Comparison of ENCODE assay signal across 8 cellular contexts in genomic region chr1:218344814-218345672, GRCh38. TPM values are rescaled to one million over a fixed set of nuclear protein-coding genes. Genes with fewer than 3 reads are reported as not detected.
DNase-seq lines count a peak whose midpoint lies in the region; ATAC-seq lines count a peak whose summit lies in the region.

TGFB2 (plus strand) TSS chr1:218345336; CDS start chr1:218346702, 1,366 bp downstream.

- peak; percentile 46 for ATAC-seq in HG02623 (IDR thresholded peaks at IDR 0.05; ENCODE audit: unreplicated experiment)

- H3K9me3 ChIP-seq in neuronal stem cell (replicated peaks in 1 of 2; ENCODE audit: control insufficient read depth in 2 of 2, insufficient read depth in 1 of 2, low read depth in 1 of 2, low read length in 2 of 2), result no peaks in the 10 kb centered on the region

- peaks cover 17% of the 10 kb centered on the region for H3K4me1 Mint-ChIP-seq in activated naive CD4-positive, alpha-beta T cell treated with anti-CD3 and anti-CD28 coated beads, Interleukin-2, amount 10 ng/mL, durations not matched to agents 7 days and 5 days

- H3K27me3 Mint-ChIP-seq in activated naive CD4-positive, alpha-beta T cell treated with anti-CD3 and anti-CD28 coated beads, Interleukin-2, amount 10 ng/mL, durations not matched to agents 7 days and 5 days, result peaks cover 8% of the 10 kb centered on the region

- peak within 1 kb of the TSS; percentile 87 for H3K4me2 ChIP-seq in neuronal stem cell (ENCODE audit: insufficient read depth, low read length, poor library complexity, severe bottlenecking)

- no peak within 1 kb of the TSS for H3K27ac ChIP-seq in neuronal stem cell (replicated peaks; ENCODE audit: low read length)

- peak within 1 kb of the TSS; percentile 76 for H2BK120ac ChIP-seq in neuronal stem cell (ENCODE audit: low read depth, low read length)

- H3K27me3 ChIP-seq in neuronal stem cell (ENCODE audit: control insufficient read depth in 3 of 3, insufficient read depth in 3 of 3, low read depth in 1 of 3, low read length in 3 of 3), result peaks cover 0 to 4% (median 0%) of the 10 kb centered on the region in 3 experiments

- WGBS in neuronal stem cell (ENCODE audit: extremely low coverage in 2 of 2, insufficient read length in 2 of 2, insufficient replicate concordance in 1 of 2), 2 donors, result no CpG with 5 or more reads among the region's 22 CpGs

- peak within 1 kb of the TSS; percentile 39 for H3K14ac ChIP-seq in neuronal stem cell (ENCODE audit: low read length)

- peak; percentile 14 to 29 for DNase-seq in stimulated activated CD4-positive, alpha-beta T cell treated with anti-CD3 and anti-CD28 coated beads, Interleukin-2, amount 100 ng/mL, for 24 hours
- DNase-seq in stimulated activated CD4-positive, alpha-beta T cell treated with anti-CD3 and anti-CD28 coated beads, Interleukin-1b, Interleukin-23, amount 100 ng/mL, for 48 hours, result no peak
- DNase-seq in NCI-H1092 treated with DMSO at 0.1 percent for 48 hours (lab: John Stamatoyannopoulos, UW), result peak; percentile 78
- DNase-seq in activated naive CD4-positive, alpha-beta T cell treated with anti-CD3 and anti-CD28 coated beads, Interleukin-2, amount 10 ng/mL, durations not matched to agents 7 days and 5 days, result peak; percentile 29
- peak; percentile 90 for DNase-seq in glomerular visceral epithelial cell (ENCODE audit: extremely low spot score)
- DNase-seq in neuronal stem cell (ENCODE audit: low spot score), result no peak
- DNase-seq in NCI-H1048 (lab: John Stamatoyannopoulos, UW), result no peak

- H4K91ac ChIP-seq in neuronal stem cell (ENCODE audit: low read depth, low read length, poor library complexity), result no peak within 1 kb of the TSS

- peak within 1 kb of the TSS; percentile 95 for H2AFZ ChIP-seq in neuronal stem cell (ENCODE audit: low read length)

- H2BK15ac ChIP-seq in neuronal stem cell (ENCODE audit: low read length), result peak within 1 kb of the TSS; percentile 87

- no peaks in the 10 kb centered on the region for H3K79me1 ChIP-seq in neuronal stem cell (ENCODE audit: low read depth, low read length)

- peak within 1 kb of the TSS; percentile 68 for H2BK12ac ChIP-seq in neuronal stem cell (ENCODE audit: low read length)

- no peaks in the 10 kb centered on the region for H3K36me3 Mint-ChIP-seq in activated naive CD4-positive, alpha-beta T cell treated with anti-CD3 and anti-CD28 coated beads, Interleukin-2, amount 10 ng/mL, durations not matched to agents 7 days and 5 days

- peak within 1 kb of the TSS; percentile 57 for H4K8ac ChIP-seq in neuronal stem cell (ENCODE audit: low read depth, low read length)

- no peaks in the 10 kb centered on the region for H3K36me3 ChIP-seq in neuronal stem cell (replicated peaks in 1 of 2; ENCODE audit: control insufficient read depth in 2 of 2, insufficient read depth in 2 of 2, low read length in 2 of 2)

- peak within 1 kb of the TSS; percentile 60 to 88 for H3K4me3 ChIP-seq in neuronal stem cell (ENCODE audit: low read length in 2 of 2)

- H3K9ac ChIP-seq in neuronal stem cell (ENCODE audit: low read depth, low read length, poor library complexity), result peak within 1 kb of the TSS; percentile 92

- no peaks in the 10 kb centered on the region for H3K9me3 Mint-ChIP-seq in activated naive CD4-positive, alpha-beta T cell treated with anti-CD3 and anti-CD28 coated beads, Interleukin-2, amount 10 ng/mL, durations not matched to agents 7 days and 5 days

- H3K4me3 Mint-ChIP-seq in activated naive CD4-positive, alpha-beta T cell treated with anti-CD3 and anti-CD28 coated beads, Interleukin-2, amount 10 ng/mL, durations not matched to agents 7 days and 5 days, result no peak within 1 kb of the TSS

- peak within 1 kb of the TSS; percentile 61 for H3K23ac ChIP-seq in neuronal stem cell (ENCODE audit: low read depth, low read length, poor library complexity)

- H2BK5ac ChIP-seq in neuronal stem cell (ENCODE audit: low read length), result no peak within 1 kb of the TSS

- peaks cover 2% of the 10 kb centered on the region in 2 donors for H3K4me1 ChIP-seq in neuronal stem cell (ENCODE audit: control insufficient read depth in 2 of 2, insufficient read depth in 1 of 2, low read depth in 1 of 2, low read length in 2 of 2)

- H3K18ac ChIP-seq in neuronal stem cell (ENCODE audit: low read length), result peak within 1 kb of the TSS; percentile 89

- H2AK5ac ChIP-seq in neuronal stem cell (ENCODE audit: low read depth, low read length), result no peak within 1 kb of the TSS

- peak within 1 kb of the TSS; percentile 60 for H3K27ac Mint-ChIP-seq in activated naive CD4-positive, alpha-beta T cell treated with anti-CD3 and anti-CD28 coated beads, Interleukin-2, amount 10 ng/mL, durations not matched to agents 7 days and 5 days

- no peak within 1 kb of the TSS for H3K4ac ChIP-seq in neuronal stem cell (ENCODE audit: low read length)

- CTCF ChIA-PET in activated naive CD4-positive, alpha-beta T cell treated with anti-CD3 and anti-CD28 coated beads, Interleukin-2, amount 10 ng/mL, durations not matched to agents 7 days and 5 days (lab: Charles Lee), result interaction anchor here (1.7 kb wide), 1 partner anchor 10 kb away, joined by 4 read pairs; no protein-coding TSS in a partner anchor

RNA-seq across cellular contexts. Expression of gene TGFB2, which starts in this region (rescaled TPM):
- 1.5 TPM for polyA plus RNA-seq in neuronal stem cell (2013, experiment 1 of 2)
- 1.5 TPM for polyA plus RNA-seq in neuronal stem cell (2013, experiment 2 of 2)

Comparison
In these comparisons a context has a peak if more than half of its experiments do, and no peak if none do; other contexts are left out.
1. DNase-seq: peak in stimulated activated CD4-positive, alpha-beta T cell treated with anti-CD3 and anti-CD28 coated beads, Interleukin-2, amount 100 ng/mL, for 24 hours (2 of 2), NCI-H1092 treated with DMSO at 0.1 percent for 48 hours (single experiment), activated naive CD4-positive, alpha-beta T cell treated with anti-CD3 and anti-CD28 coated beads, Interleukin-2, amount 10 ng/mL, durations not matched to agents 7 days and 5 days (single experiment) and glomerular visceral epithelial cell (single experiment); none in stimulated activated CD4-positive, alpha-beta T cell treated with anti-CD3 and anti-CD28 coated beads, Interleukin-1b, Interleukin-23, amount 100 ng/mL, for 48 hours (single experiment), neuronal stem cell (single experiment) and NCI-H1048 (single experiment).